Comparison of ENCODE assay signal across 9 cellular contexts in genomic region chr17:17994271-17994670, GRCh38. TPM values are rescaled to one million over a fixed set of nuclear protein-coding genes. Genes with fewer than 3 reads are reported as not detected.
A peak's percentile ranks its signal among the peaks of the same experiment; 100 is the strongest.
DNase-seq lines count a peak whose midpoint lies in the region; ATAC-seq lines count a peak whose summit lies in the region.
"Had no signal": no experiment of that assay in that cellular context is flagged by ENCODE, and none has a peak within 500 bp of the region (broad histone marks: within the 10 kb centered on the region; RNA-seq: fewer than 3 reads in every experiment).

No MANE protein-coding gene starts in this region.

- no peaks in the 10 kb centered on the region for H3K27me3 ChIP-seq in right cardiac atrium (ENCODE audit: control insufficient read depth, insufficient read depth)

- no peak overlapping the region for H3K27ac Mint-ChIP-seq in T-helper 17 cell

- intact Hi-C loops in right cardiac atrium (cut with DNase I) = no loop called here

- H3K4me1 Mint-ChIP-seq in T-helper 17 cell = peaks cover 7% of the 10 kb centered on the region

- H3K27ac ChIP-seq in right cardiac atrium (ENCODE audit: low read length) = no peak overlapping the region

- H3K9me3 ChIP-seq in T-helper 17 cell (ENCODE audit: control insufficient read depth, low read length, poor library complexity, severe bottlenecking) = no peaks in the 10 kb centered on the region
- no peaks in the 10 kb centered on the region for H3K9me3 ChIP-seq in right cardiac atrium (ENCODE audit: control insufficient read depth, low read length)

- no peaks in the 10 kb centered on the region for H3K4me1 ChIP-seq in right cardiac atrium (ENCODE audit: control insufficient read depth, insufficient read depth, low read length)

- no peak overlapping the region for H3K4me3 ChIP-seq in right cardiac atrium (ENCODE audit: low read length)

- no peak overlapping the region for H3K4me3 Mint-ChIP-seq in T-helper 17 cell
- H3K4me3 Mint-ChIP-seq: activated T-cell treated with anti-CD3 and anti-CD28 coated beads, Interleukin-2, amount 50 U/mL, for 4 hours had no signal

- 50% methylated on average over 13 of the region's 13 CpGs for WGBS in right cardiac atrium

- H3K27me3 Mint-ChIP-seq in T-helper 17 cell = no peaks in the 10 kb centered on the region

- peak; percentile 24 for DNase-seq in stimulated activated CD4-positive, alpha-beta T cell treated with anti-CD3 and anti-CD28 coated beads, Interleukin-15, amount 100 ng/mL, for 24 hours
- DNase-seq in stimulated activated CD4-positive, alpha-beta T cell treated with anti-CD3 and anti-CD28 coated beads, Interleukin-2, amount 100 ng/mL, for 48 hours = no peak
- DNase-seq in T-helper 17 cell = no peak
- DNase-seq in right cardiac atrium = peak in 2 of 3 donors; percentile 61 to 73
- peak; percentile 38 for DNase-seq in superior temporal gyrus (ENCODE audit: extremely low spot score)
- DNase-seq in NK-92 (lab: John Stamatoyannopoulos, UW; ENCODE audit: unreplicated experiment) = no peak
- DNase-seq: activated T-cell treated with anti-CD3 and anti-CD28 coated beads, Interleukin-2, amount 50 U/mL, for 4 hours had no signal

- H3K36me3 Mint-ChIP-seq in T-helper 17 cell (ENCODE audit: low read depth) = peaks cover 2% of the 10 kb centered on the region

- peak; percentile 32 for ATAC-seq in T-helper 17 cell
- peak; percentile 47 to 59 for ATAC-seq in right cardiac atrium
- ATAC-seq in GM21737 (IDR thresholded peaks at IDR 0.05; ENCODE audit: unreplicated experiment) = no peak
- no peak for ATAC-seq in HG03378 (IDR thresholded peaks at IDR 0.05; ENCODE audit: unreplicated experiment)

RNA-seq across cellular contexts. Expression of gene DRC3, which starts 21.6 kb away (rescaled TPM):
- total RNA-seq in T-helper 17 cell (not detected), right cardiac atrium (1 to 10 TPM; 1.4 to 3.2 (median 2.3) TPM)
- polyA plus RNA-seq in right cardiac atrium = 1.5 TPM

RNA-seq across cellular contexts. Expression of gene TOM1L2, which starts 22.1 kb away (rescaled TPM):
- 10 to 100 TPM; 42.2 to 44.2 TPM for total RNA-seq in T-helper 17 cell
- total RNA-seq in right cardiac atrium = 100 to 1,000 TPM; 196 to 248 (median 227) TPM
- polyA plus RNA-seq in right cardiac atrium = 176 TPM

RNA-seq across cellular contexts. Expression of gene ATPAF2, which starts 44.7 kb away (rescaled TPM):
- 10 to 100 TPM; 24.3 to 26.7 TPM for total RNA-seq in T-helper 17 cell
- total RNA-seq in right cardiac atrium = 10 to 100 TPM; 22.0 to 31.6 (median 29.3) TPM
- polyA plus RNA-seq in right cardiac atrium = 33.6 TPM

RNA-seq across cellular contexts. Expression of gene GID4, which starts 44.9 kb away (rescaled TPM):
- total RNA-seq in T-helper 17 cell (1 to 10 TPM; 6.7 to 7.8 TPM), right cardiac atrium (10 to 100 TPM; 13.8 to 20.7 (median 15.5) TPM)
- polyA plus RNA-seq in right cardiac atrium = 8.1 TPM

Comparison
In these comparisons a context has a peak if more than half of its experiments do, and no peak if none do; other contexts are left out.
1. DNase-seq: peak in stimulated activated CD4-positive, alpha-beta T cell treated with anti-CD3 and anti-CD28 coated beads, Interleukin-15, amount 100 ng/mL, for 24 hours (single experiment), right cardiac atrium (2 of 3) and superior temporal gyrus (single experiment); none in stimulated activated CD4-positive, alpha-beta T cell treated with anti-CD3 and anti-CD28 coated beads, Interleukin-2, amount 100 ng/mL, for 48 hours (0 of 2), T-helper 17 cell (0 of 3) and NK-92 (single experiment).
2. ATAC-seq: peak in T-helper 17 cell (single experiment) and right cardiac atrium (2 of 2); none in GM21737 (single experiment) and HG03378 (single experiment).
3. RNA of gene TOM1L2, which starts 22.1 kb away (total RNA-seq): 196 to 248 TPM in right cardiac atrium; 42.2 to 44.2 TPM in T-helper 17 cell; every median in the first group is over 4 times any median in the second.